Comparison of ENCODE assay signal across 1 cellular context in the genomic region with DNA sequence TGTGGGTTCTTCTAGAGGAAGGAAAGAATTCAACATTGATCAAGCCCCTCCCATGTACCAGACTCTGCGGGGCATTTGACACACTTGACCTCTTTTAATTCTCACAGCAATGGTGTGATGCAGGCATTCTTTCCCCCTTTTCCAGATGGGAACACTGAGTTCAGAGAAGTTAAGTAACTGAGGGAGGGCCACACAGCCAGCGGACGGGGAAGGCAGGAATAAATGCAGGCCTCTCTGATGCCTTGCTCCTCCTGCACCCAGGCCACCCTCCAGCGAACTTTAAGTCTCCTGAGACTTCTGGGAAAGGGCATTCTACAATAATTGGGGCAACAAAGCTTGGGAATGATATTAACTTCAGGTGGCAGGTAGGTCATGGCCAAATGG.
A peak's percentile ranks its signal among the peaks of the same experiment; 100 is the strongest.
TF ChIP-seq lines count a peak whose summit lies in the region.

No MANE protein-coding gene starts in this region.

TF ChIP-seq in H1, 55 proteins besides CTCF, POLR2A, EP300 and RAD21:
- peak in 1 of 2 experiments; percentile 79; a peak in 1 of 4 replicates for TF ChIP-seq HDAC2 (IDR thresholded peaks at IDR 0.05; ENCODE audit: borderline replicate concordance in 1 of 2, low read depth in 2 of 2, low read length in 2 of 2)
- peak; percentile 85; the same call in 1 of the 2 replicates for TF ChIP-seq KDM1A (IDR thresholded peaks at IDR 0.05; ENCODE audit: borderline replicate concordance, low read length)
- TF ChIP-seq TBP (IDR thresholded peaks at IDR 0.05; ENCODE audit: low read depth, low read length): no peak
